ENCODE assay signal across 22 cellular contexts in the genomic region with DNA sequence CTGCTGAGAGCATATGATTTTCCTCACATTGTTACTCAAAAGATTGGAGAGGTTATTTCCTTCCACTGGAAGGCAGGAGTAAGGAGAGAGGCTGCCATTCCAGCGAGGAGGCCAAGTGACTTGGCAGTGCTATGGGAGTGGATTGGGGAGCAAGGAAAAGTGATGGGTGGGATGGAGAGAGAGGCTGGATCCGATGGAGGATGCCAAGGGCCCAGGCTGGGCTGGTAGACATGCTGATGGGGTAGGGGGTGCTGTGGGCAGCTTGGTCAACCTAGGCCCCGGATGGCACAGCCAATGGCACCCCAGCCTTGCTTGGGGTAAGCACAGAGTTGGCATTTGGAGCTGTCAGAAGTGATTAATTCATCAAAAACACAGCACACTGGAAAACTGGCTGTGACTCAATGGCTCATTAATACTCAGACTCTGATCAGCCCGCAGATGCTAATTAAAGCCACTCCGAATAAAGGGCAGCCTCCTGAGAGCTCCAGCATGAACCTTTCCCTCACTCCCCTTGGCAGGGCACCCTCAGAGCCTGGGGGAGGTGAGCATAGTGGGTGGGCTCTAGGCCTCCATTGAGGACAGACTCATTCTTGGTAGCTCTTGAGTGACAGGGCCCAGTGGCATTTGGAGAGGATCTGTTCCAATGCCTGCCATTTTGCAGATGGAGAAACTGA. TPM values are rescaled to one million over a fixed set of nuclear protein-coding genes. Genes with fewer than 3 reads are reported as not detected.
A peak's percentile ranks its signal among the peaks of the same experiment; 100 is the strongest.
DNase-seq lines count a peak whose midpoint lies in the region; ATAC-seq and TF ChIP-seq lines count a peak whose summit lies in the region.
"Had no signal": no experiment of that assay in that cellular context is flagged by ENCODE, and none has a peak within 500 bp of the region (broad histone marks: within the 10 kb centered on the region; RNA-seq: fewer than 3 reads in every experiment).

No MANE protein-coding gene starts in this region.

- TF ChIP-seq CTCF in dorsolateral prefrontal cortex (IDR thresholded peaks at IDR 0.05 in 54 of 56, conservative IDR thresholded peaks at IDR 0.05 in 2 of 56; ENCODE audit: low read depth in 1 of 56, partially characterized antibody in 56 of 56) = no peak

- no peak for ATAC-seq in HG03457 (IDR thresholded peaks at IDR 0.05; ENCODE audit: unreplicated experiment)
- ATAC-seq: A549; CD8-positive, alpha-beta T cell; HCT116 had no signal

- DNase-seq in dorsolateral prefrontal cortex (no peak), AG08396 (ENCODE audit: low spot score) (no peak), T1000 (lab: John Stamatoyannopoulos, UW) (no peak), NCI-H510A (lab: John Stamatoyannopoulos, UW) (no peak)
- DNase-seq: 8988T; ACHN; Caco-2; CD4-positive, CD25-positive, alpha-beta regulatory T cell; CD8-positive, alpha-beta T cell; DMS153; DND-41; GM23248; H9 had no signal

- H3K27ac ChIP-seq in angular gyrus (ENCODE audit: low read depth, low read length) (peak overlapping the region; percentile 37), dorsolateral prefrontal cortex (peak overlapping the region in 30 of 59 donors; percentile 1 to 88 (median 29)), layer of hippocampus (ENCODE audit: low read depth, low read length) (peak overlapping the region; percentile 6)
- H3K27ac ChIP-seq: A549, BLaER1, C4-2B, GM23248 had no signal

- intact Hi-C loops in dorsolateral prefrontal cortex (cut with DNase I) = no loop called here

- H3K27me3 ChIP-seq in dorsolateral prefrontal cortex (no peaks in the 10 kb centered on the region), layer of hippocampus (ENCODE audit: control insufficient read depth, insufficient read depth, low read length) (no peaks in the 10 kb centered on the region)
- H3K27me3 ChIP-seq: BLaER1 had no signal

- H3K4me3 ChIP-seq in dorsolateral prefrontal cortex = no peak overlapping the region
- H3K4me3 ChIP-seq: A549, BLaER1, GM23248 had no signal

RNA-seq across cellular contexts. Expression of a gene that starts 22.1 kb away (rescaled TPM):
- 100 to 1,000 TPM; 127 to 356 (median 209) TPM for total RNA-seq in dorsolateral prefrontal cortex
- total RNA-seq: B cell; Caco-2; CD4-positive, CD25-positive, alpha-beta regulatory T cell; CD8-positive, alpha-beta T cell; GM23248; H4; H9 had no signal
